Comparison of ENCODE assay signal across 27 cellular contexts in the genomic region with DNA sequence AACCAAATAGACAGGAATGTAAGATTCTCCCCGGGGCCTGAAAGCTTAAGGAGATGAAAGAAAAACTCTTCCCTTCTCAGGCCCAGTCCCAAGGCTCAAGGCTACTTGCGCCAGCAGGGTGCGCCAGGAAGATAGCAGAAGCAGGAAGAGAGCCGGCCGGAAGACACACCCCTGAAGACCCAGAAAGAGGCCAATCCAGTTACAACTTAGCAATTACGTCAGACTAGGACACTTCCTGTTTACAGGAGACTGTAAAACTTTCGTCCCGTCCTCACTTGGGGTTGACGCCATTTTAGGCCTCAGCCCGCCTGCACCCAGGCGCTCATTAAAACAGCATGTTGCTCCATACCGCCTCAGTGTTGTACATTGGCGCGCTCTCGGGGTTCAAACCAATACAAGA.
"Had no signal": no experiment of that assay in that cellular context is flagged by ENCODE, and none has a peak within 500 bp of the region (broad histone marks: within the 10 kb centered on the region; RNA-seq: fewer than 3 reads in every experiment).

No MANE protein-coding gene starts in this region.

- H3K4me3 ChIP-seq: heart right ventricle, psoas muscle, right atrium auricular region, spleen, tibial nerve had no signal

- ATAC-seq: activated CD8-positive, alpha-beta memory T cell treated with anti-CD3 and anti-CD28 coated beads, Interleukin-2, amount 10 ng/mL, durations not matched to agents 7 days and 5 days; activated naive CD8-positive, alpha-beta T cell treated with anti-CD3 and anti-CD28 coated beads, Interleukin-2, amount 50 U/mL, for 24 hours; heart right ventricle; left ventricle myocardium superior; natural killer cell; psoas muscle had no signal

- H3K27ac ChIP-seq: heart right ventricle, psoas muscle, right atrium auricular region, spleen, tibial nerve had no signal

- H3K27me3 ChIP-seq: heart right ventricle, right atrium auricular region, spleen, tibial nerve had no signal

- H3K36me3 ChIP-seq: right atrium auricular region had no signal

- H3K4me3 Mint-ChIP-seq: activated CD4-positive, alpha-beta memory T cell treated with anti-CD3 and anti-CD28 coated beads, Interleukin-2, amount 10 ng/mL, durations not matched to agents 7 days and 5 days; activated CD8-positive, alpha-beta memory T cell treated with anti-CD3 and anti-CD28 coated beads, Interleukin-2, amount 10 ng/mL, durations not matched to agents 7 days and 5 days; activated naive CD4-positive, alpha-beta T cell treated with anti-CD3 and anti-CD28 coated beads, Interleukin-2, amount 10 ng/mL, durations not matched to agents 7 days and 5 days; activated naive CD8-positive, alpha-beta T cell treated with anti-CD3 and anti-CD28 coated beads, Interleukin-2, amount 50 U/mL, for 24 hours; brain; dendritic cell treated with granulocyte-macrophage colony-stimulating factor and Interleukin-4, amounts not matched to agents 40 ng/mL and 50 ng/mL, for 4 days; natural killer cell; T-helper 1 cell treated with Interleukin-12 subunit alpha and Interleukin-12 subunit beta and Interleukin-4 antibody, amounts not matched to agents 30 μg/mL and 1 μg/mL, for 36 hours had no signal

- H3K27ac Mint-ChIP-seq: activated CD4-positive, alpha-beta memory T cell treated with anti-CD3 and anti-CD28 coated beads, Interleukin-2, amount 10 ng/mL, durations not matched to agents 7 days and 5 days; activated CD8-positive, alpha-beta memory T cell treated with anti-CD3 and anti-CD28 coated beads, Interleukin-2, amount 10 ng/mL, durations not matched to agents 7 days and 5 days; activated naive CD4-positive, alpha-beta T cell treated with anti-CD3 and anti-CD28 coated beads, Interleukin-2, amount 10 ng/mL, durations not matched to agents 7 days and 5 days; activated naive CD8-positive, alpha-beta T cell treated with anti-CD3 and anti-CD28 coated beads, Interleukin-2, amount 50 U/mL, for 24 hours; brain; dendritic cell treated with granulocyte-macrophage colony-stimulating factor and Interleukin-4, amounts not matched to agents 40 ng/mL and 50 ng/mL, for 4 days; natural killer cell; T-helper 1 cell treated with Interleukin-12 subunit alpha and Interleukin-12 subunit beta and Interleukin-4 antibody, amounts not matched to agents 30 μg/mL and 1 μg/mL, for 36 hours had no signal

- H3K9me3 Mint-ChIP-seq: dendritic cell treated with granulocyte-macrophage colony-stimulating factor and Interleukin-4, amounts not matched to agents 40 ng/mL and 50 ng/mL, for 4 days had no signal

- H3K4me1 ChIP-seq: right atrium auricular region had no signal

- H3K9me3 ChIP-seq: psoas muscle, right atrium auricular region had no signal

- H3K27me3 Mint-ChIP-seq: activated CD4-positive, alpha-beta memory T cell treated with anti-CD3 and anti-CD28 coated beads, Interleukin-2, amount 10 ng/mL, durations not matched to agents 7 days and 5 days; activated CD8-positive, alpha-beta memory T cell treated with anti-CD3 and anti-CD28 coated beads, Interleukin-2, amount 10 ng/mL, durations not matched to agents 7 days and 5 days; activated naive CD4-positive, alpha-beta T cell treated with anti-CD3 and anti-CD28 coated beads, Interleukin-2, amount 10 ng/mL, durations not matched to agents 7 days and 5 days; activated naive CD8-positive, alpha-beta T cell treated with anti-CD3 and anti-CD28 coated beads, Interleukin-2, amount 50 U/mL, for 24 hours; brain; dendritic cell treated with granulocyte-macrophage colony-stimulating factor and Interleukin-4, amounts not matched to agents 40 ng/mL and 50 ng/mL, for 4 days had no signal

- DNase-seq: activated CD4-positive, alpha-beta memory T cell treated with anti-CD3 and anti-CD28 coated beads, Interleukin-2, amount 10 ng/mL, durations not matched to agents 7 days and 5 days; activated CD4-positive, alpha-beta T cell treated with anti-CD3 and anti-CD28 coated beads for 4 hours; activated CD4-positive, CD25-positive, alpha-beta regulatory T cell; activated CD8-positive, alpha-beta memory T cell treated with anti-CD3 and anti-CD28 coated beads, Interleukin-2, amount 10 ng/mL, durations not matched to agents 7 days and 5 days; activated effector memory CD4-positive, alpha-beta T cell treated with anti-CD3 and anti-CD28 coated beads, Interleukin-2, amount 50 U/mL, for 16 hours; activated naive CD4-positive, alpha-beta T cell treated with anti-CD3 and anti-CD28 coated beads, Interleukin-2, amount 10 ng/mL, durations not matched to agents 7 days and 5 days; activated naive CD8-positive, alpha-beta T cell treated with anti-CD3 and anti-CD28 coated beads, Interleukin-2, amount 50 U/mL, for 24 hours; activated T-cell treated with anti-CD3 and anti-CD28 coated beads for 4 hours; aorta; effector CD4-positive, alpha-beta T cell; foreskin fibroblast; heart right ventricle; left ventricle myocardium superior; mammary epithelial cell; midbrain; natural killer cell; psoas muscle; spleen; stimulated activated CD4-positive, alpha-beta T cell treated with anti-CD3 and anti-CD28 coated beads, Interleukin-4, amount 100 ng/mL, for 1 hour; stimulated activated naive CD4-positive, alpha-beta T cell treated with Interleukin-2 at 50 U/mL for 16 hours; substantia nigra; T1000 had no signal
